1 cellular context compared by ENCODE assay signal in the genomic region with DNA sequence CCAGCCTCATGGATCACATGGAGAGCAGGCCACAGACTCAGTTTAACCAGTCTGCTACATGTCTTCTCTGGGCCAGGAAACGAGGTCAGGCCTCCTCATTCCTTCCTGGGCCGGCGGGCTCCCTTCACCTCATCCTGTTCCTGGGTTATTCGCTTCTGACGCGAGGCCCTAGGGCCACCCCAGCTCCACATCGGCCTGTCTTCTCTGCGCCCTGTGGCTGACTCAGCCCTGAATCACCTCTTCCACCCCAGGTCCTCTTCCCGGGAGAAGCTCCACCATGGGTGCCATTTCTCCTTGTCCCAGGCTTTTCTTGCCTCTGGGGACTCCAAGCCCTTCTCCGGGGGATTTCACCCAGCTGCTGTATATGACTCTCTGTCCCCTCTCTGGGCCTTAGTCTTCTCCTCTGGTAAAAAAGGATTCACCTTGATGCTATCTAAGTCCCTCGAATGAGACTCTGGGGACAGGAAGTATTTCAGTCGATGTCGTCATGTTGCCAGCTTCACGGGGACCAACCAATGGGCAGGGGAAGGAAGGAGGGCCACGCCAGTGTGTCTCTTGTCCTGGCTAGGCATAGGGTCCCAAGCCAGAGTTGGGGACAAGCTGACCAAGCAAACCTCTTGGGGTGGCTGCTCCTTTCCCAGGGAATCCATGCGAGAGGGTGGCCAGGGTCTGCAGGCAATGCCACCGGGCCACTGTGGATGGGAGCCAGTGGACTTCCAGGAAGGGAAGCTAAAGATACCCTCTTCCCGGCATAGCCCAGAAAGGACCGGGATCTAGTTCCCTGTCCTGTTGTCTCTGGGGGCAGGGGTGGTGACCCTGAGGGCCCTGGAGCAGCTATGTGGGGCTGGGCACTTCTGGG.
TF ChIP-seq lines count a peak whose summit lies in the region.

No MANE protein-coding gene starts in this region.

TF ChIP-seq in HCT116, 20 proteins besides CTCF, POLR2A, EP300 and RAD21 (continued from another document):
- TF ChIP-seq JUND (IDR thresholded peaks at IDR 0.05), result peak; percentile 82; the same call in 1 of the 2 replicates
- peak; percentile 66 for TF ChIP-seq SP1 (IDR thresholded peaks at IDR 0.05; ENCODE audit: low read depth)
- TF ChIP-seq CBX3 (IDR thresholded peaks at IDR 0.05; ENCODE audit: low read depth), result peak; percentile 61; the same call in 1 of the 2 replicates
- TF ChIP-seq SRF (IDR thresholded peaks at IDR 0.05; ENCODE audit: low read depth), result no peak
- peak; percentile 96 for TF ChIP-seq FOSL1 (IDR thresholded peaks at IDR 0.05; ENCODE audit: low read depth)
